ENCODE assay signal across 15 cellular contexts in the genomic region with DNA sequence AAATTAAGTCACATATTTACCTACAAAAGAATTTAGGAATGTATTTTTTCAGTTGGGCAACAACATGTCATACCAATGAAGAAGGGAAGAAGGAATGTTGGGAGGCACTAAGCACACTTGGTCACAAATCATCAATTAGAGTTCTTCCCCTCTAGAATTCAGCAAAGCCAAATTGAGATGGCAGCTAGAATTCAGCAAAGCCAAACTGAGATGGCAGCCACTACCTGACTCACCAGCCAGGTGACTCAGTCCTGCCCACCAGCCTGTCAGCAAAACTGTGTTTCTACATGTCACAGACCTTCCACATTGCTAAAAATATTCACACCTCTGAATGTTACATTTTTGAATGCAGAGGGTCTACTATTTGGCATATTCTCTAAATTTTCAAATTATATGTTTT.
A peak's percentile ranks its signal among the peaks of the same experiment; 100 is the strongest.
DNase-seq lines count a peak whose midpoint lies in the region; ATAC-seq and TF ChIP-seq lines count a peak whose summit lies in the region.
"Had no signal": no experiment of that assay in that cellular context is flagged by ENCODE, and none has a peak within 500 bp of the region (broad histone marks: within the 10 kb centered on the region; RNA-seq: fewer than 3 reads in every experiment).

No MANE protein-coding gene starts in this region.

- no peaks in the 10 kb centered on the region for H3K36me3 ChIP-seq in hepatocyte (replicated peaks; ENCODE audit: insufficient read depth, low read depth)
- H3K36me3 ChIP-seq: colonic mucosa, stomach had no signal

- no peak overlapping the region for H3K4me2 ChIP-seq in hepatocyte

- H3K9me2 ChIP-seq in hepatocyte (replicated peaks; ENCODE audit: insufficient read depth) = no peaks in the 10 kb centered on the region

- no peaks in the 10 kb centered on the region for H4K20me1 ChIP-seq in hepatocyte (ENCODE audit: insufficient read depth, poor library complexity, severe bottlenecking)

- H3K4me3 ChIP-seq in epithelial cell of esophagus (ENCODE audit: low read length) (no peak overlapping the region), coronary artery (no peak overlapping the region), hepatocyte (no peak overlapping the region)
- H3K4me3 ChIP-seq: colonic mucosa, stomach had no signal

- no peak for TF ChIP-seq CTCF in epithelial cell of esophagus (IDR thresholded peaks at IDR 0.05; ENCODE audit: insufficient read depth, low read depth, low read length, missing control alignments)
- no peak for TF ChIP-seq CTCF in coronary artery (IDR thresholded peaks at IDR 0.05)
- no peak for TF ChIP-seq CTCF in hepatocyte (IDR thresholded peaks at IDR 0.05; ENCODE audit: poor library complexity)

- no peaks in the 10 kb centered on the region for H3K9me3 ChIP-seq in hepatocyte (ENCODE audit: low read depth)
- H3K9me3 ChIP-seq: colonic mucosa, stomach had no signal

- peaks cover 4% of the 10 kb centered on the region for H3K4me1 ChIP-seq in hepatocyte (ENCODE audit: insufficient read depth)
- H3K4me1 ChIP-seq: colonic mucosa had no signal

- no peak for ATAC-seq in GM18517 (IDR thresholded peaks at IDR 0.05; ENCODE audit: unreplicated experiment)
- ATAC-seq: sciatic nerve had no signal

- no peak overlapping the region for H3K27ac ChIP-seq in coronary artery
- no peak overlapping the region for H3K27ac ChIP-seq in hepatocyte
- H3K27ac ChIP-seq: colonic mucosa, stomach had no signal

- no peaks in the 10 kb centered on the region for H3K79me2 ChIP-seq in hepatocyte

- H2AFZ ChIP-seq in hepatocyte = no peak overlapping the region

- H3K27me3 ChIP-seq in hepatocyte = no peaks in the 10 kb centered on the region
- H3K27me3 ChIP-seq: colonic mucosa, stomach had no signal

- DNase-seq in GM04503 (ENCODE audit: low read depth) (peak; percentile 2), NCI-H226 (peak; percentile 15), epithelial cell of esophagus (ENCODE audit: low read depth) (peak; percentile 94), coronary artery (ENCODE audit: low spot score) (no peak), hepatocyte (ENCODE audit: low spot score) (no peak)
- peak; percentile 1 to 9 for DNase-seq in stimulated activated CD4-positive, alpha-beta T cell treated with anti-CD3 and anti-CD28 coated beads, Interleukin-2, amount 100 ng/mL, for 48 hours
- DNase-seq: activated gamma-delta T cell treated with Interleukin-2 at 50 U/mL for 16 hours; CD4-positive, CD25-positive, alpha-beta regulatory T cell; colonic mucosa; KBM-7; kidney; RPMI8226; stomach had no signal

Comparison
In these comparisons a context has a peak if more than half of its experiments do, and no peak if none do; other contexts are left out.
1. DNase-seq: peak in GM04503 (single experiment), NCI-H226 (single experiment), epithelial cell of esophagus (single experiment) and stimulated activated CD4-positive, alpha-beta T cell treated with anti-CD3 and anti-CD28 coated beads, Interleukin-2, amount 100 ng/mL, for 48 hours (2 of 2); none in coronary artery (single experiment) and hepatocyte (single experiment).